In the genomic region with DNA sequence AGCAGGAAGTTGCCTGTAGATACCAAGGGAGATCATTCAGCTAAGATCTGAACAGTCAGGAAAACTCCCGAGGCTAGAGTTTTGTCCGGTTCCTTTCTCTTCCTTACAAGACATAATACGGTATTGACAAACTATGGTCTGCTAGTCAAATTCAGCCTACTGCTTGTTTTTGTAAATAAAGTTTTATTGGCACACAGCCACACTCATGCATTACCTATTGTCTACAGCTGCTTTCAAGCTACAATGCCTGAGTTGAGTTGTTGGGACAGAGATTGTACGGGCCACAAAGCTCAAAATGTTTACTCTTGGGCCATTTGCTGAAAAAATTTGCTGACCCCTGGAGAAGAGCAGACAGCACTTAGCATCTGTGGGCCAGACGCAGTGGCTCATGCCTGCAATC, we compare ENCODE assay signal across 21 cellular contexts. TPM values are rescaled to one million over a fixed set of nuclear protein-coding genes. Genes with fewer than 3 reads are reported as not detected.
DNase-seq lines count a peak whose midpoint lies in the region; ATAC-seq, FAIRE-seq and TF ChIP-seq lines count a peak whose summit lies in the region.
"Had no signal": no experiment of that assay in that cellular context is flagged by ENCODE, and none has a peak within 500 bp of the region (broad histone marks: within the 10 kb centered on the region; RNA-seq: fewer than 3 reads in every experiment).

No MANE protein-coding gene starts in this region.

- no peak overlapping the region for H3K4me3 ChIP-seq in BLaER1 treated with 17β-estradiol and CSF1 and Interleukin-3, amounts not matched to agents 10 nM and 100 nM
- H3K4me3 ChIP-seq in NB4 (ENCODE audit: low read depth, low read length) = no peak overlapping the region
- H3K4me3 ChIP-seq in GM12878 = no peak overlapping the region
- H3K4me3 ChIP-seq in suprapubic skin = no peak overlapping the region
- H3K4me3 ChIP-seq: GM23248, HAP-1 had no signal

- H3K9ac ChIP-seq in BLaER1 treated with 17β-estradiol and CSF1 and Interleukin-3, amounts not matched to agents 10 nM and 100 nM = no peak overlapping the region
- H3K9ac ChIP-seq in GM12878 (ENCODE audit: control insufficient read depth, insufficient read depth, low read length) = no peak overlapping the region
- H3K9ac ChIP-seq: GM23248 had no signal

- H3K4me1 ChIP-seq in BLaER1 treated with 17β-estradiol and CSF1 and Interleukin-3, amounts not matched to agents 10 nM and 100 nM = peaks cover 0 to 27% (median 16%) of the 10 kb centered on the region in 10 experiments; a peak in 15 of 20 replicates
- H3K4me1 ChIP-seq in GM12878 (ENCODE audit: control insufficient read depth, insufficient read depth, low read length) (no peaks in the 10 kb centered on the region), suprapubic skin (peaks cover 9% of the 10 kb centered on the region)

- TF ChIP-seq EP300 in GM12878 (IDR thresholded peaks at IDR 0.05; ENCODE audit: borderline replicate concordance in 1 of 2, control insufficient read depth in 1 of 2, low read depth in 2 of 2, low read length in 2 of 2) = no peak
- TF ChIP-seq EP300 in suprapubic skin (IDR thresholded peaks at IDR 0.05) = no peak

- no peak for ATAC-seq in GM12878
- ATAC-seq in GM19397 (IDR thresholded peaks at IDR 0.05; ENCODE audit: unreplicated experiment) = no peak
- ATAC-seq: CD8-positive, alpha-beta T cell had no signal

- CTCF ChIA-PET in GM12878 (lab: Yijun Ruan, JAX) = no interaction called here

- peak; percentile 42 for DNase-seq in NB4 (ENCODE audit: low read depth)
- DNase-seq in GM12878 (ENCODE audit: low read depth, low spot score) = no peak
- DNase-seq in suprapubic skin (ENCODE audit: low spot score in 2 of 2) = no peak
- DNase-seq in COLO829 (ENCODE audit: low spot score) = no peak
- no peak for DNase-seq in activated naive CD4-positive, alpha-beta T cell treated with Interleukin-2 at 50 U/mL for 16 hours
- DNase-seq: AML-193; CD8-positive, alpha-beta T cell; COR-L47; GDM1; GM23248; IMR-90; Kasumi-1; KBM-7 had no signal

- intact Hi-C loops in GM12878 (cut with micrococcal nuclease; ENCODE audit: unreplicated experiment) = no loop called here

- H3K4me2 ChIP-seq in BLaER1 treated with 17β-estradiol and CSF1 and Interleukin-3, amounts not matched to agents 10 nM and 100 nM = peak overlapping the region in 6 of 11 experiments; percentile 10 to 32 (median 22); a peak in 9 of 22 replicates
- H3K4me2 ChIP-seq in GM12878 (ENCODE audit: control insufficient read depth, insufficient read depth) = no peak overlapping the region

- no peak overlapping the region for H3K27ac ChIP-seq in BLaER1 treated with 17β-estradiol and CSF1 and Interleukin-3, amounts not matched to agents 10 nM and 100 nM
- H3K27ac ChIP-seq in GM12878 (ENCODE audit: control insufficient read depth, insufficient read depth) (no peak overlapping the region), suprapubic skin (no peak overlapping the region)
- H3K27ac ChIP-seq: GM23248, HL-60 had no signal

- H3K9me3 ChIP-seq in BLaER1 treated with 17β-estradiol and CSF1 and Interleukin-3, amounts not matched to agents 10 nM and 100 nM (replicated peaks in 1 of 11) = no peaks in the 10 kb centered on the region
- H3K9me3 ChIP-seq in GM12878 (replicated peaks; ENCODE audit: control insufficient read depth, insufficient read depth, low read length) (no peaks in the 10 kb centered on the region; the same call in 2 of the 3 replicates), suprapubic skin (no peaks in the 10 kb centered on the region)
- H3K9me3 ChIP-seq: HAP-1 had no signal

- 33% methylated on average over 5 of the region's 5 CpGs for WGBS in GM12878 (ENCODE audit: insufficient coverage, insufficient replicate concordance, low lambda C conversion rate, missing lambda C conversion rate)
- 82% methylated on average over 5 of the region's 5 CpGs for WGBS in suprapubic skin

- no peaks in the 10 kb centered on the region; a peak in 1 of 22 replicates for H4K20me1 ChIP-seq in BLaER1 treated with 17β-estradiol and CSF1 and Interleukin-3, amounts not matched to agents 10 nM and 100 nM
- no peaks in the 10 kb centered on the region for H4K20me1 ChIP-seq in GM12878 (ENCODE audit: control insufficient read depth, insufficient read depth)

- no peak overlapping the region for H2AFZ ChIP-seq in GM12878 (ENCODE audit: control insufficient read depth, low read depth, low read length)
- H2AFZ ChIP-seq: GM23248 had no signal

- no peak for FAIRE-seq in GM12878 (lab: Jason Lieb, UNC)
- FAIRE-seq: A204.1 had no signal

- SMC1A ChIA-PET in GM12878 (lab: Charles Lee; ENCODE audit: uncharacterized antibody, unreplicated experiment) = interaction anchor here (1.0 kb wide), 1 partner anchor 23 kb away, joined by 3 read pairs; no protein-coding TSS in a partner anchor

- no peak for TF ChIP-seq RAD21 in GM12878 (IDR thresholded peaks at IDR 0.05; ENCODE audit: insufficient read depth, low read depth, low read length)

- H3K79me2 ChIP-seq in GM12878 (ENCODE audit: control insufficient read depth, insufficient read depth, low read length) = no peaks in the 10 kb centered on the region

- peaks cover 32 to 45% (median 41%) of the 10 kb centered on the region in 11 experiments for H3K27me3 ChIP-seq in BLaER1 treated with 17β-estradiol and CSF1 and Interleukin-3, amounts not matched to agents 10 nM and 100 nM
- H3K27me3 ChIP-seq in GM12878 (replicated peaks in 1 of 2; ENCODE audit: control insufficient read depth in 2 of 2, insufficient read depth in 2 of 2, low read length in 1 of 2) (peaks cover 1 to 7% of the 10 kb centered on the region in 2 experiments), suprapubic skin (peaks cover 58% of the 10 kb centered on the region)

- no peaks in the 10 kb centered on the region for H3K36me3 ChIP-seq in BLaER1 treated with 17β-estradiol and CSF1 and Interleukin-3, amounts not matched to agents 10 nM and 100 nM
- H3K36me3 ChIP-seq in GM12878 (ENCODE audit: control insufficient read depth in 2 of 2, insufficient read depth in 2 of 2, low read length in 1 of 2) (no peaks in the 10 kb centered on the region), suprapubic skin (no peaks in the 10 kb centered on the region)
- H3K36me3 ChIP-seq: HAP-1 had no signal

- BruUV-seq in GM12878 (replicated peaks; lab: Mats Ljungman, UMichigan) = no TSS peak

- POLR2A ChIA-PET in GM12878 (lab: Charles Lee) = no interaction called here

- TF ChIP-seq CTCF in NB4 (IDR thresholded peaks at IDR 0.05; ENCODE audit: low read depth, low read length) (no peak), GM12878 (IDR thresholded peaks at IDR 0.05 in 2 of 3, conservative IDR thresholded peaks at IDR 0.05 in 1 of 3; ENCODE audit: control insufficient read depth in 2 of 3, extremely low read depth in 1 of 3, insufficient read depth in 1 of 3, low read depth in 3 of 3, low read length in 3 of 3) (no peak), suprapubic skin (IDR thresholded peaks at IDR 0.05) (no peak)

- RAD21 ChIA-PET in GM12878 (lab: Charles Lee; ENCODE audit: unreplicated experiment) = no interaction called here

- in situ Hi-C loops in GM12878 (cut with MboI) = no loop called here

- no peak for TF ChIP-seq POLR2A in NB4 (IDR thresholded peaks at IDR 0.05; ENCODE audit: extremely low read depth, insufficient read length)
- TF ChIP-seq POLR2A in GM12878 (IDR thresholded peaks at IDR 0.05; ENCODE audit: low read depth, low read length) = no peak
- no peak for TF ChIP-seq POLR2A in suprapubic skin (IDR thresholded peaks at IDR 0.05)

RNA-seq across cellular contexts. Expression of a gene that starts 2.5 kb away (rescaled TPM):
- total RNA-seq in GM12878 (2013; cell fraction: nucleolus; rRNA removed) = not detected in 2 replicates
- total RNA-seq in GM12878 (2014; rRNA removed) (not detected in 2 replicates), GM12878 (2014; rRNA removed; fragmentation: Illumina TruSeq; extraction: Trizol) (not detected in 2 replicates), GM12878 (2021) (not detected in 2 replicates), suprapubic skin (10 to 100 TPM in 1 of 4 donors, 1 to 10 TPM in 3; 2.8 to 24.5 (median 9.8) TPM)
- polyA plus RNA-seq in GM12878 (2011; ENCODE audit: low read depth) = not detected
- polyA plus RNA-seq in GM12878 (2011; rRNA removed) (not detected in 2 replicates), GM12878 (2014; fragmentation: Illumina TruSeq; extraction: Trizol) (not detected in 2 replicates), GM12878 (2014; fragmentation: Nextera tagmentation; extraction: Ambion mirVana) (not detected), GM12878 (2014; rRNA removed) (0.06 TPM in 1 of 2 replicates, not detected in the other), GM12878 (2016; fragmentation: Nextera tagmentation; extraction: Ambion mirVana) (not detected)
- not detected in 2 replicates for polyA plus RNA-seq in GM12878 (2011; cell fraction: cytosol; rRNA removed)
- polyA plus RNA-seq in GM12878 (2011; cell fraction: nucleus; rRNA removed) = not detected in 2 replicates
- polyA plus RNA-seq in GM12878 (2012) = not detected in 2 replicates
- polyA minus RNA-seq in GM12878 (2011; rRNA and poly(A)+ RNA removed) = not detected in 2 replicates
- not detected in 2 replicates for polyA minus RNA-seq in GM12878 (2011; cell fraction: cytosol; rRNA and poly(A)+ RNA removed)
- not detected in 2 replicates for polyA minus RNA-seq in GM12878 (2011; cell fraction: nucleus; rRNA and poly(A)+ RNA removed)
- total RNA-seq: CD8-positive, alpha-beta T cell; GM23248; HT1080; IMR-90 had no signal
- polyA plus RNA-seq: BJ, GM23248, IMR-90 had no signal

RNA-seq across cellular contexts. Expression of a gene that starts 35.8 kb away (rescaled TPM):
- total RNA-seq in GM12878 (2013; cell fraction: nucleolus; rRNA removed) = not detected in 2 replicates
- total RNA-seq in GM12878 (2014; rRNA removed) = not detected in 2 replicates
- total RNA-seq in GM12878 (2014; rRNA removed; fragmentation: Illumina TruSeq; extraction: Trizol) = not detected in 2 replicates
- total RNA-seq in GM12878 (2021) = not detected in 2 replicates
- not detected for polyA plus RNA-seq in GM12878 (2011; ENCODE audit: low read depth)
- not detected in 2 replicates for polyA plus RNA-seq in GM12878 (2011; rRNA removed)
- not detected in 2 replicates for polyA plus RNA-seq in GM12878 (2011; cell fraction: cytosol; rRNA removed)
- polyA plus RNA-seq in GM12878 (2011; cell fraction: nucleus; rRNA removed) = not detected in 2 replicates
- not detected in 2 replicates for polyA plus RNA-seq in GM12878 (2012)
- polyA plus RNA-seq in GM12878 (2014; fragmentation: Illumina TruSeq; extraction: Trizol) = not detected in 2 replicates
- not detected for polyA plus RNA-seq in GM12878 (2014; fragmentation: Nextera tagmentation; extraction: Ambion mirVana)
- not detected in 2 replicates for polyA plus RNA-seq in GM12878 (2014; rRNA removed)
- polyA plus RNA-seq in GM12878 (2016; fragmentation: Nextera tagmentation; extraction: Ambion mirVana) = not detected
- not detected in 2 replicates for polyA minus RNA-seq in GM12878 (2011; rRNA and poly(A)+ RNA removed)
- polyA minus RNA-seq in GM12878 (2011; cell fraction: cytosol; rRNA and poly(A)+ RNA removed) = not detected in 2 replicates
- polyA minus RNA-seq in GM12878 (2011; cell fraction: nucleus; rRNA and poly(A)+ RNA removed) = not detected in 2 replicates
- not detected for total RNA-seq in suprapubic skin
- total RNA-seq: CD8-positive, alpha-beta T cell; GM23248; H4; HT1080; IMR-90 had no signal
- polyA plus RNA-seq: BJ, GM23248, IMR-90 had no signal
